ENCODE assay signal across 1 cellular context in the genomic region with DNA sequence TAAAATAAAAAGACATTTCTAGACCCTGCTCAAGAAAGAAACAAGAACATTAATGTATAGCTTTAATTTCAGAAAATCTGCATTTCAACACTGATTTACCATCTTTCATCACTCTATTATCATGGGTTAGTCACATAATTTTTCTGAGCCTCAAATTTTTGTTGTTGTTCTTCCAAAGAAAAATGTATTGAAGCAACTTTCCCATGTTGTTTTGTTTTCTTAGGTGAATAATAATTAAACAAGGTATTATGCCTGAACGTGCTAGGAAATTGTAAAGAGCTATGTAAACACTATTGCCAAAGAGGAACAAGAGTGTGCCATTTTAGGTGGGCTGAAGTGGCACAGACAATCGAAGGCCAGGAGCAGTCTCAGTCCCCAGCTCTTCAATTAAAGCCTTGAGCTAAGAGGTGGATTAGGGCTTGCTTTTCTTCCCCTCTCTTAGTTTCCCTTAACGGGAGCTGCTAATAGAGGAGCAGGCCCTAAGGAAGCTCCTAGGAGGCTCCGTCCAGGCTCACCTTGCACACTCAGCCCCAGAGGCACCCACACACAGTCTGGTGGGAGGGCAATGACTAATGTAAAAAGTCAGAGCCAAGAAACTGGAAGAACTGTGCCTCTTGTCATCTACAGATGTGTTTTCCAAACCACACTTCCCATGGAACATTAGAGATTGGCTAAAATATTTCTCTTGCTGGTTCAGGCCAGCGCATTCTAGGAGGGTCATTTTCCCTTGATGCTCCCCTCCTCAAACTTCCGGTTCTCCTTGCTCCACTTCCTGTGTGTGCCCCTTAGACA.
A peak's percentile ranks its signal among the peaks of the same experiment; 100 is the strongest.
TF ChIP-seq lines count a peak whose summit lies in the region.

No MANE protein-coding gene starts in this region.

TF ChIP-seq in HEK293, 187 proteins besides CTCF, POLR2A, EP300 and RAD21 (continued from another document):
- TF ChIP-seq ZBTB11 (tag by site-specific recombination; conservative IDR thresholded peaks at IDR 0.05; ENCODE audit: low read depth) (no peak), ZNF488 (tag by site-specific recombination; IDR thresholded peaks at IDR 0.05) (no peak), SETDB1 (IDR thresholded peaks at IDR 0.05; ENCODE audit: insufficient read length, low read length) (no peak), ZNF626 (tag by site-specific recombination; IDR thresholded peaks at IDR 0.05) (no peak), ZFHX2 (tag by site-specific recombination; conservative IDR thresholded peaks at IDR 0.05) (0 out of 2 replicates have a peak, but pooled peaks have one; percentile 22)
- TF ChIP-seq, protein P1, sequence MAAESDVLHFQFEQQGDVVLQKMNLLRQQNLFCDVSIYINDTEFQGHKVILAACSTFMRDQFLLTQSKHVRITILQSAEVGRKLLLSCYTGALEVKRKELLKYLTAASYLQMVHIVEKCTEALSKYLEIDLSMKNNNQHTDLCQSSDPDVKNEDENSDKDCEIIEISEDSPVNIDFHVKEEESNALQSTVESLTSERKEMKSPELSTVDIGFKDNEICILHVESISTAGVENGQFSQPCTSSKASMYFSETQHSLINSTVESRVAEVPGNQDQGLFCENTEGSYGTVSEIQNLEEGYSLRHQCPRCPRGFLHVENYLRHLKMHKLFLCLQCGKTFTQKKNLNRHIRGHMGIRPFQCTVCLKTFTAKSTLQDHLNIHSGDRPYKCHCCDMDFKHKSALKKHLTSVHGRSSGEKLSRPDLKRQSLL (tag by site-specific recombination; IDR thresholded peaks at IDR 0.05), result no peak
